ENCODE assay signal across 10 cellular contexts in the genomic region with DNA sequence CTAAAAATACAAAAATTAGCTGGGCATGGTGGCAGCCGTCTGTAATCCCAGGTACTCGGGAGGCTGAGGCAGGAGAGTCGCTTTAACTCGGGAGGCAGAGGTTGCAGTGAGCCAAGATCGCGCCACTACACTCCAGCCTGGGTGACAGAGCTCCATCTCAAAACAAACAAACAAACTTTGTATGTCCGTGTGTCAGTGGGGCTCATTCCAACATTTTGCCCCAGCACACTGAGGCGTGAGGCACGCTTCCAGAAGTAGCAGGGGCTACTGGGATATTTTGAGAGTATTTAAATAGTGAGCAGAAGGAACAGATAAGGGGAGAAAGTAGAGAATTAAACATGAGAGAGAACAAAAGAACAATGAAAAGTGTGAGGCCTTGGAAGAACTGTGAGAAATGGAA.
DNase-seq lines count a peak whose midpoint lies in the region; ATAC-seq and TF ChIP-seq lines count a peak whose summit lies in the region.
"Had no signal": no experiment of that assay in that cellular context is flagged by ENCODE, and none has a peak within 500 bp of the region (broad histone marks: within the 10 kb centered on the region; RNA-seq: fewer than 3 reads in every experiment).

No MANE protein-coding gene starts in this region.

- in situ Hi-C loops in GM23248 (cut with MboI), result no loop called here
- in situ Hi-C loops in brain microvascular endothelial cell (cut with HindIII; ENCODE audit: low pct_ligation_motif_present, low sequenced_read_pairs), result no loop called here

- H3K9ac ChIP-seq in GM23248, result no peak overlapping the region
- no peak overlapping the region for H3K9ac ChIP-seq in H9 (ENCODE audit: extremely low read depth, insufficient read length, low read length)

- H4K91ac ChIP-seq in H9 (ENCODE audit: insufficient read length, low read depth, low read length), result no peak overlapping the region

- no peaks in the 10 kb centered on the region for H3K27me3 Mint-ChIP-seq in H9 (ENCODE audit: low read depth)

- H3K23me2 ChIP-seq in H9 (ENCODE audit: insufficient read length, low read depth, low read length, poor library complexity, severe bottlenecking), result no peaks in the 10 kb centered on the region

- no peak overlapping the region for H2BK20ac ChIP-seq in H9 (ENCODE audit: low read depth, low read length, poor library complexity, severe bottlenecking)

- TF ChIP-seq CTCF in brain microvascular endothelial cell (IDR thresholded peaks at IDR 0.05; ENCODE audit: low read depth, low read length, missing control alignments) (no peak), H9 (conservative IDR thresholded peaks at IDR 0.05) (no peak)

- no peak overlapping the region for H4K5ac ChIP-seq in H9 (ENCODE audit: insufficient read length, low read depth, low read length)

- H3K27ac Mint-ChIP-seq in H9, result no peak overlapping the region

- no peak overlapping the region for H2BK12ac ChIP-seq in H9 (ENCODE audit: insufficient read length, low read depth, low read length)

- H3K27ac ChIP-seq in ACC112 (ENCODE audit: low read depth, low read length) (peak overlapping the region; percentile 56; the same call in 1 of the 2 replicates), GM23248 (peak overlapping the region; percentile 45; the same call in 1 of the 2 replicates), brain microvascular endothelial cell (peak overlapping the region; percentile 42), muscle layer of duodenum (ENCODE audit: low read length) (peak overlapping the region; percentile 72), H9 (ENCODE audit: insufficient read length, low read depth, low read length) (no peak overlapping the region)

- H4K20me1 ChIP-seq in GM23248 (ENCODE audit: insufficient read depth) (no peaks in the 10 kb centered on the region), H9 (ENCODE audit: control insufficient read depth, insufficient read depth, insufficient read length) (no peaks in the 10 kb centered on the region)

- H3K36me3 Mint-ChIP-seq in H9 (ENCODE audit: insufficient read depth in 1 of 3, low read depth in 3 of 3), result no peaks in the 10 kb centered on the region; a peak in 1 of 7 replicates

- no peak overlapping the region for H2BK5ac ChIP-seq in H9 (ENCODE audit: insufficient read length, low read length)

- H3K4me2 ChIP-seq in GM23248 (ENCODE audit: unreplicated experiment) (no peak overlapping the region), H9 (ENCODE audit: insufficient read depth, insufficient read length, low read length) (no peak overlapping the region)

- H3K4me3 ChIP-seq in ACC112 (ENCODE audit: low read depth, low read length) (no peak overlapping the region), GM23248 (no peak overlapping the region), brain microvascular endothelial cell (ENCODE audit: low read depth, low read length) (no peak overlapping the region), muscle layer of duodenum (ENCODE audit: low read depth in 1 of 2, low read length in 2 of 2) (no peak overlapping the region)

- no peak overlapping the region for H3K18ac ChIP-seq in H9 (ENCODE audit: insufficient read length, low read depth, low read length)

- no peak overlapping the region for H3K56ac ChIP-seq in H9 (ENCODE audit: insufficient read length, low read depth, low read length)

- H3K4me1 Mint-ChIP-seq in H9, result peaks cover 33 to 34% of the 10 kb centered on the region in 2 experiments

- H3K4me3 Mint-ChIP-seq in H9, result no peak overlapping the region

- H3T11ph ChIP-seq in H9 (ENCODE audit: low read length), result no peak overlapping the region

- H3K9me3 ChIP-seq in GM23248 (ENCODE audit: low read depth) (no peaks in the 10 kb centered on the region), muscle layer of duodenum (ENCODE audit: control insufficient read depth in 1 of 2, low read length in 2 of 2) (no peaks in the 10 kb centered on the region), H9 (ENCODE audit: control insufficient read depth, low read depth, low read length) (no peaks in the 10 kb centered on the region)

- H3K4ac ChIP-seq in H9 (ENCODE audit: low read depth, low read length), result no peak overlapping the region

- H3K4me1 ChIP-seq in ACC112 (ENCODE audit: control insufficient read depth, insufficient read depth, low read length, unreplicated experiment), result peaks cover 11% of the 10 kb centered on the region
- H3K4me1 ChIP-seq in GM23248 (ENCODE audit: insufficient read depth), result no peaks in the 10 kb centered on the region; the same call in 1 of the 2 replicates
- no peaks in the 10 kb centered on the region for H3K4me1 ChIP-seq in muscle layer of duodenum (ENCODE audit: control insufficient read depth in 1 of 2, insufficient read depth in 2 of 2, low read length in 2 of 2)
- H3K4me1 ChIP-seq in H9 (ENCODE audit: insufficient read depth, low read length), result no peaks in the 10 kb centered on the region; the same call in 1 of the 2 replicates

- no peak overlapping the region for H3K23ac ChIP-seq in H9 (ENCODE audit: insufficient read length, low read depth, low read length)

- H3K27me3 ChIP-seq in ACC112 (ENCODE audit: insufficient read depth, low read length) (no peaks in the 10 kb centered on the region), GM23248 (replicated peaks; ENCODE audit: insufficient read depth) (no peaks in the 10 kb centered on the region), brain microvascular endothelial cell (replicated peaks) (no peaks in the 10 kb centered on the region), muscle layer of duodenum (ENCODE audit: low read depth, low read length) (no peaks in the 10 kb centered on the region), H9 (ENCODE audit: insufficient read depth, low read length) (no peaks in the 10 kb centered on the region)

- 0 out of 2 replicates have a peak, but pooled peaks cover 7% of the 10 kb centered on the region for H3F3A ChIP-seq in GM23248 (ENCODE audit: insufficient read depth)

- no peaks in the 10 kb centered on the region for H3K36me3 ChIP-seq in ACC112 (ENCODE audit: insufficient read depth, low read length)
- H3K36me3 ChIP-seq in GM23248 (ENCODE audit: low read depth), result no peaks in the 10 kb centered on the region
- H3K36me3 ChIP-seq in brain microvascular endothelial cell (replicated peaks), result no peaks in the 10 kb centered on the region
- no peaks in the 10 kb centered on the region for H3K36me3 ChIP-seq in muscle layer of duodenum (ENCODE audit: control insufficient read depth in 1 of 2, insufficient read depth in 2 of 2, low read length in 2 of 2)

- no peaks in the 10 kb centered on the region for H3K9me2 ChIP-seq in GM23248 (ENCODE audit: insufficient read depth)

- H4K8ac ChIP-seq in H9 (replicated peaks; ENCODE audit: insufficient read length, low read depth, low read length), result no peak overlapping the region

- no peak overlapping the region for H3K14ac ChIP-seq in H9 (ENCODE audit: insufficient read depth, low read length)

- H2AK5ac ChIP-seq in H9 (ENCODE audit: insufficient read length, low read length), result no peak overlapping the region

- DNase-seq in GM23248 (no peak), brain microvascular endothelial cell (no peak), EL (no peak), SKM-1 (lab: John Stamatoyannopoulos, UW; ENCODE audit: unreplicated experiment) (no peak), H9 (no peak)
- DNase-seq: NCI-H446 treated with DMSO at 0.1 percent for 48 hours, RPMI8226 had no signal

- no peaks in the 10 kb centered on the region for H3K79me1 ChIP-seq in H9 (ENCODE audit: insufficient read depth, low read depth, low read length, poor library complexity, severe bottlenecking)

- 83 to 84% methylated on average over 9 of the region's 9 CpGs for WGBS in GM23248 (ENCODE audit: low coverage in 1 of 2, low lambda C conversion rate in 2 of 2, missing lambda C conversion rate in 2 of 2), 2 experiments
- no CpG with 5 or more reads among the region's 9 CpGs for WGBS in H9 (ENCODE audit: extremely low coverage, insufficient read length, low lambda C conversion rate)

- H3K79me2 ChIP-seq in ACC112 (ENCODE audit: control insufficient read depth, insufficient read depth, low read length, unreplicated experiment) (no peaks in the 10 kb centered on the region), GM23248 (ENCODE audit: insufficient read depth) (no peaks in the 10 kb centered on the region), H9 (ENCODE audit: insufficient read depth, low read length) (no peaks in the 10 kb centered on the region)

- ATAC-seq in GM18873 (IDR thresholded peaks at IDR 0.05; ENCODE audit: low FRiP score, unreplicated experiment), result no peak

- H2AFZ ChIP-seq in ACC112 (ENCODE audit: low read length, unreplicated experiment), result peak overlapping the region; percentile 22
- H2AFZ ChIP-seq in GM23248, result no peak overlapping the region
- H2AFZ ChIP-seq in H9 (ENCODE audit: low read length), result no peak overlapping the region

- H2BK120ac ChIP-seq in H9 (ENCODE audit: low read depth, low read length, poor library complexity, severe bottlenecking), result no peak overlapping the region

- no peak overlapping the region for H2BK15ac ChIP-seq in H9 (ENCODE audit: low read depth, low read length)

- peaks cover 2 to 3% of the 10 kb centered on the region in 2 experiments; a peak in 1 of 5 replicates for H3K9me3 Mint-ChIP-seq in H9
